ENCODE assay signal across 35 cellular contexts in the genomic region with DNA sequence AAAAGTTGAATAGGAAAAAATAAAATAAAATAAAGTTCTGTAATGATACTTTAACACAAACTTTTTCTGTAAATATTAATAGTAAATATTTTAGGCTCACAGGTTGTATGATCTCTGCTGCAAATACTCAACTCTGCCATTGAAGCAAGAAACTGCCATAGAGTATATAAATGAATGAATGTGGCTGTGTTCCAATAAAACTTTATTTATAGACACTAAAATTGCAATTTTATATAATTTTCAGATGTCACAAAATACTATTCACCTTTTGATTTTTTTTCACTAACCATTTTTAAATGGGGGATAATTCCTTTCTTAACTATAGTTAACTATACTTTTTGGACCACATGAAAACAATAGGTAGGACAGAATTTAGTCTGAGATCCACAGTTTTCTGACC.
"Had no signal": no experiment of that assay in that cellular context is flagged by ENCODE, and none has a peak within 500 bp of the region (broad histone marks: within the 10 kb centered on the region; RNA-seq: fewer than 3 reads in every experiment).

No MANE protein-coding gene starts in this region.

- H3K9ac ChIP-seq: KMS-11 had no signal

- H3K27me3 ChIP-seq: MG63 had no signal

- DNase-seq: Karpas-422, Kasumi-1, MG63, MM.1S, MV-4-11, NCI-H1048, NCI-H1092, NCI-H1092 treated with DMSO at 0.1 percent for 48 hours, NCI-H1105, NCI-H1105 treated with DMSO at 0.1 percent for 48 hours, NCI-H1417, NCI-H1417 treated with DMSO at 0.1 percent for 48 hours, NCI-H1436, NCI-H1436 treated with DMSO at 0.1 percent for 48 hours, NCI-H146, NCI-H1694, NCI-H1694 treated with DMSO at 0.1 percent for 48 hours, NCI-H187, NCI-H187 treated with DMSO at 0.1 percent for 48 hours, NCI-H1930, NCI-H2029, NCI-H2029 treated with DMSO at 0.1 percent for 48 hours, NCI-H2081, NCI-H2081 treated with DMSO at 0.1 percent for 48 hours, NCI-H2107, NCI-H2171, NCI-H2171 treated with DMSO at 0.1 percent for 48 hours, NCI-H2227 treated with DMSO at 0.1 percent for 48 hours, NCI-H226, NCI-H345, NCI-H446, NCI-H446 treated with DMSO at 0.1 percent for 48 hours, NCI-H510A, NCI-H510A treated with DMSO at 0.1 percent for 48 hours had no signal

- H3K4me2 ChIP-seq: KMS-11 had no signal

- H3K4me3 ChIP-seq: MG63 had no signal

- H3K27ac ChIP-seq: KMS-11 had no signal

- H3K9me3 ChIP-seq: MG63 had no signal

- H3K36me3 ChIP-seq: MG63 had no signal
